Comparison of ENCODE assay signal across 1 cellular context in the genomic region with DNA sequence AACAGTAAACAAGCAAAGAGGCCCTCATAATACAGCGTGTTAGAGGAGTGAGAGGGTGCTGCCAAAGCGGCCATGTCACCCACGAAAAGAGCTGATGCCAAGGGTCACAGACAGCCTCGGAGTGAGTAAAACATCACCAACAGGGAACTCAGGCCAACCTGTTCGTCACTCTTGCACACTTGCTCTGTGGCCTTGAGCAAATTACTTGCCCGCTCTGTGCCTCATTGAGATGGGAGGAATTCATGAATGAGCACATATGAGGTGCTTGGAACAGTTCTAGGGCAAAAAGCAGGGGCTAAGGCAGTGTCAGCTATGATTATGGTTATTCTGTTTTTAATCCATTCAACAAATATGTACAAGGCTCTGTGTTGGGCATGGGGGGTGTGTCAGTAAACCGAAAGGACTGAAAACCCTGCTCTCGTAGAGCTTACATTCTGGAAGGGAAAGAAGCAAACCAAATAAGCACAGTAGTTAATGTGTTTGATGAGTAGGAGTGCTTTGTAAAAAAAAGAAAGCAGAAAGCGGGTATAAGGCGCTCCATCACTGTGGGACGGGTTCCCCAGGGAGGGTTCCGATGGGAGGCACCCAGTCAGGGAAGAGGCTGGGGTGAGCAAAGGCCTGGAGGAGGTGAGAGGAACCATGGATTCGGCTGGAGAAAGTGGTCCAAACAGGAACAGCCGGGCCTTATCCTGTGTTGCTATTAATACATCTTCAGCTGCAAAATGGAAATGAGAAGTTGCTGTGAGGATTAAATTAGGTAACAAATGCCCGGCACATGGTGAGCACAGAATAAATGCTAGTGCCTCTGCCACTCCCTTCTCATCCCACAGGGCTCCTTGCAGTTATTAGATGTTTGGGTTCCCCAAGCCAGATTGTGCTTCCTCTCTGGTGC.
TF ChIP-seq lines count a peak whose summit lies in the region.

No MANE protein-coding gene starts in this region.

TF ChIP-seq in H1, 55 proteins besides CTCF, POLR2A, EP300 and RAD21:
- TF ChIP-seq CEBPB (IDR thresholded peaks at IDR 0.05; ENCODE audit: low read depth, low read length) (no peak), TBP (IDR thresholded peaks at IDR 0.05; ENCODE audit: low read depth, low read length) (no peak), BACH1 (IDR thresholded peaks at IDR 0.05; ENCODE audit: low read length) (no peak), CBX5 (IDR thresholded peaks at IDR 0.05; ENCODE audit: low read depth, low read length) (no peak), ASH2L (IDR thresholded peaks at IDR 0.05; ENCODE audit: low read length) (no peak), RBBP5 (IDR thresholded peaks at IDR 0.05; ENCODE audit: borderline replicate concordance, low read depth, low read length) (no peak), RXRA (IDR thresholded peaks at IDR 0.05; ENCODE audit: insufficient read depth, low read depth, low read length) (no peak), YY1 (IDR thresholded peaks at IDR 0.05; ENCODE audit: low read depth, low read length) (no peak)
- TF ChIP-seq, protein P1, sequence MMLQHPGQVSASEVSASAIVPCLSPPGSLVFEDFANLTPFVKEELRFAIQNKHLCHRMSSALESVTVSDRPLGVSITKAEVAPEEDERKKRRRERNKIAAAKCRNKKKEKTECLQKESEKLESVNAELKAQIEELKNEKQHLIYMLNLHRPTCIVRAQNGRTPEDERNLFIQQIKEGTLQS (IDR thresholded peaks at IDR 0.05; ENCODE audit: insufficient read depth, low read depth, low read length), result no peak
- TF ChIP-seq, protein P2, sequence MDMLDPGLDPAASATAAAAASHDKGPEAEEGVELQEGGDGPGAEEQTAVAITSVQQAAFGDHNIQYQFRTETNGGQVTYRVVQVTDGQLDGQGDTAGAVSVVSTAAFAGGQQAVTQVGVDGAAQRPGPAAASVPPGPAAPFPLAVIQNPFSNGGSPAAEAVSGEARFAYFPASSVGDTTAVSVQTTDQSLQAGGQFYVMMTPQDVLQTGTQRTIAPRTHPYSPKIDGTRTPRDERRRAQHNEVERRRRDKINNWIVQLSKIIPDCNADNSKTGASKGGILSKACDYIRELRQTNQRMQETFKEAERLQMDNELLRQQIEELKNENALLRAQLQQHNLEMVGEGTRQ (IDR thresholded peaks at IDR 0.05; ENCODE audit: low read length), result no peak
